ENCODE assay signal across 8 cellular contexts in the genomic region with DNA sequence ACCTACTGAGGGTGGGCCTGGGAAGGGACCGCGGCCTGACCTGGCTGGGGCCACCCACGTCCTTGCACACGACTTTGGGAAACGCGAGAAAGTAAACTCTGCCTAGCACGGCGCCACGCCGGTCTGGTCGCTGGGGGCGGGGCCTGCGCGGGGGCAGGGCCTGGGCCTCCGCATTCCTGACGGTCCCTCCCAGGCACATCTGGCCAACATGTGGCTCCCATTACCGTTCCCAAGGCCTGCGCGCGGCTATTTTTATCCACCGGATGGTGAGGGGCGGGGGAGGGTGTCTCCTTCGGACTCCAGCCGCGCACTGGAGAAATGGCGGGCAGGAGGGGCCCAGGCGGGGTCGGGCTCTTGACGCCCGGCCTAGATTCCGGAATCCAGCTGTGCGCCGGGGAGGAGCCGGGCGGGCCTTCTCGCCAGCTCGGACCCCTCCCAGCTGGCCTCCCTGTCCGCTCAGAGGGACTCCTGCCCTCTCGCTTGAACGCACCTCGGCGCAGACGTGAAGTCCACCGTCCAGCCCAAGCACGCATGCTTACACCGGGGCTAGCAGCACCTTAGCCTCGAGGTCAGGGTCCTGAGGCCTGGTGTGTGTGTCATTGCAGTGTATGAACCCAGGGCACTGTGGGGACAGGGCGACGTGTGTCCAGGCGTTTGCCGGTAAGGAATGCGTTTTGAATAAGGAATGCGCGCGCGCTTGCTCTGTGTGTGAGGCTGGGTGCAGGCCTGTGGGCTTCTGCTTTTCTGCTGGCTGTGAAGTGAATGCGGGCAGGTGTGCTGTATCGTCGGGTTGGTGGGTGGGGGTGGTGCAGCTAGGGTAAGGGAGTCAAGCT. TPM values are rescaled to one million over a fixed set of nuclear protein-coding genes. Genes with fewer than 3 reads are reported as not detected.
DNase-seq lines count a peak whose midpoint lies in the region; ATAC-seq and TF ChIP-seq lines count a peak whose summit lies in the region.

No MANE protein-coding gene starts in this region.

- H3K36me3 ChIP-seq in hepatocyte (replicated peaks; ENCODE audit: insufficient read depth, low read depth) (no peaks in the 10 kb centered on the region), skeletal muscle satellite cell (ENCODE audit: insufficient read depth, low read length) (peaks cover 27% of the 10 kb centered on the region)

- H3K9ac ChIP-seq in skeletal muscle satellite cell (ENCODE audit: low read depth, low read length): peak overlapping the region; percentile 42

- 18% methylated on average over 38 of the region's 59 CpGs for WGBS in hepatocyte (ENCODE audit: low lambda C conversion rate, missing lambda C conversion rate)

- DNase-seq in stimulated activated CD4-positive, alpha-beta T cell treated with anti-CD3 and anti-CD28 coated beads, Interleukin-15, amount 100 ng/mL, for 24 hours: peak; percentile 65
- no peak for DNase-seq in stimulated activated CD4-positive, alpha-beta T cell treated with anti-CD3 and anti-CD28 coated beads, Interleukin-1b, Interleukin-23, amount 100 ng/mL, for 48 hours
- DNase-seq in activated naive CD8-positive, alpha-beta T cell treated with anti-CD3 and anti-CD28 coated beads, Interleukin-2, amount 10 ng/mL, durations not matched to agents 7 days and 5 days: peak; percentile 55
- DNase-seq in hepatocyte (ENCODE audit: low spot score): peak; percentile 94

- peaks cover 2% of the 10 kb centered on the region for H3K27me3 Mint-ChIP-seq in activated naive CD8-positive, alpha-beta T cell treated with anti-CD3 and anti-CD28 coated beads, Interleukin-2, amount 10 ng/mL, durations not matched to agents 7 days and 5 days

- peak overlapping the region; percentile 58 for H3K4me3 Mint-ChIP-seq in activated naive CD8-positive, alpha-beta T cell treated with anti-CD3 and anti-CD28 coated beads, Interleukin-2, amount 10 ng/mL, durations not matched to agents 7 days and 5 days

- no peaks in the 10 kb centered on the region for H3K9me3 ChIP-seq in hepatocyte (ENCODE audit: low read depth)
- no peaks in the 10 kb centered on the region for H3K9me3 ChIP-seq in skeletal muscle satellite cell (replicated peaks; ENCODE audit: low read length)

- H3K4me1 ChIP-seq in hepatocyte (ENCODE audit: insufficient read depth) (peaks cover 36% of the 10 kb centered on the region), skeletal muscle satellite cell (ENCODE audit: control insufficient read depth, insufficient read depth, low read length) (peaks cover 26% of the 10 kb centered on the region)

- no peak overlapping the region for H3K27ac Mint-ChIP-seq in activated naive CD8-positive, alpha-beta T cell treated with anti-CD3 and anti-CD28 coated beads, Interleukin-2, amount 10 ng/mL, durations not matched to agents 7 days and 5 days

- H2AFZ ChIP-seq in hepatocyte: no peak overlapping the region

- peaks cover 12% of the 10 kb centered on the region for H3K79me2 ChIP-seq in hepatocyte

- peak overlapping the region; percentile 96 for H3K27ac ChIP-seq in hepatocyte

- no peaks in the 10 kb centered on the region for H4K20me1 ChIP-seq in hepatocyte (ENCODE audit: insufficient read depth, poor library complexity, severe bottlenecking)

- POLR2A ChIA-PET in activated naive CD8-positive, alpha-beta T cell treated with anti-CD3 and anti-CD28 coated beads, Interleukin-2, amount 10 ng/mL, durations not matched to agents 7 days and 5 days (lab: Charles Lee): interaction anchor here (1.3 to 4.5 kb wide), 5 partner anchors 12 to 172 kb away, joined by 3 to 24 read pairs (median 5); partner anchors contain the start of genes SH3D21, THRAP3 and TRAPPC3

- no peak for TF ChIP-seq CTCF in hepatocyte (IDR thresholded peaks at IDR 0.05; ENCODE audit: poor library complexity)

- H3K4me2 ChIP-seq in hepatocyte (peak overlapping the region; percentile 98), skeletal muscle satellite cell (ENCODE audit: low read length) (peak overlapping the region; percentile 94)

- peaks cover 13% of the 10 kb centered on the region for H3K36me3 Mint-ChIP-seq in activated naive CD8-positive, alpha-beta T cell treated with anti-CD3 and anti-CD28 coated beads, Interleukin-2, amount 10 ng/mL, durations not matched to agents 7 days and 5 days

- no peaks in the 10 kb centered on the region for H3K9me3 Mint-ChIP-seq in activated naive CD8-positive, alpha-beta T cell treated with anti-CD3 and anti-CD28 coated beads, Interleukin-2, amount 10 ng/mL, durations not matched to agents 7 days and 5 days

- no peak for ATAC-seq in activated naive CD8-positive, alpha-beta T cell treated with anti-CD3 and anti-CD28 coated beads, Interleukin-2, amount 10 ng/mL, durations not matched to agents 7 days and 5 days (ENCODE audit: low read depth)
- ATAC-seq in HG03378 (IDR thresholded peaks at IDR 0.05; ENCODE audit: unreplicated experiment) (no peak), HG03565 (IDR thresholded peaks at IDR 0.05; ENCODE audit: unreplicated experiment) (no peak), HG02840 (IDR thresholded peaks at IDR 0.05; ENCODE audit: low FRiP score, unreplicated experiment) (no peak)

- peaks cover 26% of the 10 kb centered on the region for H3K4me1 Mint-ChIP-seq in activated naive CD8-positive, alpha-beta T cell treated with anti-CD3 and anti-CD28 coated beads, Interleukin-2, amount 10 ng/mL, durations not matched to agents 7 days and 5 days

- H3K27me3 ChIP-seq in hepatocyte (no peaks in the 10 kb centered on the region), skeletal muscle satellite cell (ENCODE audit: control insufficient read depth, insufficient read depth, low read length) (no peaks in the 10 kb centered on the region)

- peak overlapping the region; percentile 27 for H3K4me3 ChIP-seq in hepatocyte
- H3K4me3 ChIP-seq in skeletal muscle satellite cell (ENCODE audit: low read length): peak overlapping the region; percentile 47

- H3K9me2 ChIP-seq in hepatocyte (replicated peaks; ENCODE audit: insufficient read depth): no peaks in the 10 kb centered on the region

RNA-seq across cellular contexts. Expression of gene EVA1B, which starts 2.1 kb away (rescaled TPM):
- total RNA-seq in activated naive CD8-positive, alpha-beta T cell treated with anti-CD3 and anti-CD28 coated beads, Interleukin-2, amount 10 ng/mL, durations not matched to agents 7 days and 5 days: 10 to 100 TPM; 11.6 to 14.1 TPM
- 67.2 and 82.2 TPM in 2 replicates for total RNA-seq in hepatocyte
- polyA plus RNA-seq in hepatocyte: 67.1 and 68.7 TPM in 2 replicates
- total RNA-seq in skeletal muscle satellite cell (2012; rRNA removed): 114 and 163 TPM in 2 replicates

RNA-seq across cellular contexts. Expression of gene SH3D21, which starts 15.2 kb away (rescaled TPM):
- total RNA-seq in activated naive CD8-positive, alpha-beta T cell treated with anti-CD3 and anti-CD28 coated beads, Interleukin-2, amount 10 ng/mL, durations not matched to agents 7 days and 5 days: 10 to 100 TPM; 24.9 to 26.5 TPM
- total RNA-seq in hepatocyte: 2.9 and 4.6 TPM in 2 replicates
- 2.6 and 4.7 TPM in 2 replicates for polyA plus RNA-seq in hepatocyte
- total RNA-seq in skeletal muscle satellite cell (2012; rRNA removed): 3.5 and 13.8 TPM in 2 replicates
